Comparison of ENCODE assay signal across 8 cellular contexts in the genomic region with DNA sequence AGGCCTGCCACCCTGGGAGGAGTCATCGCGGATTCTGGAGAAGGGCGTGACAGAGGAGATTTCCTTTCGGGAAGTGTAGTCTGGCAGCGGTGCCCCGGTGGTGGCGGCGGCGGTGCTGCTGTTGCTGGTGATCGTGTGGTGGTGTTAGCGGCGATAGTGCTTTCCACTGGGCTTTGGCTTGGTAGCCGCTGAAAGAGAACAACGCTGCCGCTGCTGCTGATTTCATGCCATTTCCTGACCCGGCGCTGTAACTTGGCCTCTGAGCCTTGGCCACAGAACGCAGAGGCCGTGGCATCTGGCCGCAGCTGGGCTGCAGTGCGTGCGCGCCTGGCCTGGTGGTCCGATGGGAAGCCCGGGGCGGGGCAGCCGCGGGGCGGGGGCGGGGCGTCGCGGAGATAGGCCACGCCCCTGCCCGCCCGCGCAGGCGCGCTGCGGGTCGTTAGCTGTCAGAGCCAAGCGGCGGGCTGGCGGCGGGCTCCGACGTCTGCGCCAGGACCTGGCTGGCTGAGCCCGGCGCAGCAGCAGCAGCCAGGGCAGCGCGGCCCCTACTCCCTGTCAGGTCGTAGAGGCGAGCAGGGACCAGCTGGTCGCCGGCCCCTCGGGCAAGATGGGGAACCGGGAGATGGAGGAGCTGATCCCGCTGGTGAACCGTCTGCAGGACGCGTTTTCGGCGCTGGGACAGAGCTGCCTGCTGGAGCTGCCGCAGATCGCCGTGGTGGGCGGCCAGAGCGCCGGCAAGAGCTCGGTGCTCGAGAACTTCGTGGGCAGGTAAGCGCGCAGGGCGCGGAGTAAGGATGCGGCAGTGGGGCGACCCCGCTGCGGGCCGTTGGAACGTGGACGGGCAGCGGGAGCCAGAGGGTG. TPM values are rescaled to one million over a fixed set of nuclear protein-coding genes. Genes with fewer than 3 reads are reported as not detected.
DNase-seq lines count a peak whose midpoint lies in the region; ATAC-seq, FAIRE-seq and TF ChIP-seq lines count a peak whose summit lies in the region.

DNM3 (plus strand) TSS at position 449 of the 861 bp plus-strand sequence; CDS start at position 608, 159 bp downstream.

- H3K9ac ChIP-seq in kidney (ENCODE audit: low read length in 2 of 2) = peak within 1 kb of the TSS; percentile 56 to 59

- FAIRE-seq in kidney (lab: Jason Lieb, UNC) = no peak

- ATAC-seq in GM18502 (IDR thresholded peaks at IDR 0.05; ENCODE audit: poor library complexity, unreplicated experiment) (peak; percentile 91), HG02884 (IDR thresholded peaks at IDR 0.05; ENCODE audit: unreplicated experiment) (peak; percentile 88)

- peaks cover 0 to 7% of the 10 kb centered on the region in 2 donors for H3K4me1 ChIP-seq in kidney (ENCODE audit: control insufficient read depth in 1 of 2, insufficient read depth in 1 of 2, low read depth in 1 of 2, low read length in 2 of 2)

- H3K27ac ChIP-seq in kidney (ENCODE audit: low read depth in 2 of 2, low read length in 2 of 2) = peak within 1 kb of the TSS; percentile 32

- no peaks in the 10 kb centered on the region for H3K36me3 ChIP-seq in kidney (ENCODE audit: control insufficient read depth in 1 of 2, insufficient read depth in 2 of 2, low read length in 2 of 2)

- DNase-seq in NCI-H2107 (lab: John Stamatoyannopoulos, UW) (peak; percentile 11), cerebellar cortex (ENCODE audit: low spot score) (peak; percentile 84), kidney (peak; percentile 96), HT-29 (ENCODE audit: low spot score) (no peak)
- peak; percentile 82 for DNase-seq in activated CD4-positive, CD25-positive, alpha-beta regulatory T cell treated with anti-CD3 and anti-CD28 coated beads, Interleukin-2, amount 50 U/mL, for 72 hours
- DNase-seq in stimulated activated CD4-positive, alpha-beta T cell treated with anti-CD3 and anti-CD28 coated beads, Interleukin-12 subunit alpha, Interleukin-12 subunit beta, amount 100 ng/mL, for 4 hours = peak; percentile 75

- TF ChIP-seq CTCF in kidney (IDR thresholded peaks at IDR 0.05; ENCODE audit: borderline replicate concordance, extremely low read depth, insufficient read depth) = no peak

- intact Hi-C loops in kidney (cut with DNase I) = no loop called here

- no peaks in the 10 kb centered on the region for H3K9me3 ChIP-seq in kidney (ENCODE audit: control insufficient read depth in 1 of 2, low read length in 2 of 2)

- H3K4me3 ChIP-seq in kidney (ENCODE audit: low read length in 2 of 2) = peak within 1 kb of the TSS; percentile 72 to 77

RNA-seq across cellular contexts. Expression of gene DNM3, which starts in this region (rescaled TPM):
- total RNA-seq in kidney = 19.1 TPM
- polyA plus RNA-seq in kidney (ENCODE audit: insufficient read depth, low read depth, low replicate concordance) = 5.9 TPM
- total RNA-seq in HT-29 (2014; rRNA removed; shearing (Covaris generic)) = 1.0 and 1.3 TPM in 2 replicates
